ENCODE assay signal across 25 cellular contexts in the genomic region with DNA sequence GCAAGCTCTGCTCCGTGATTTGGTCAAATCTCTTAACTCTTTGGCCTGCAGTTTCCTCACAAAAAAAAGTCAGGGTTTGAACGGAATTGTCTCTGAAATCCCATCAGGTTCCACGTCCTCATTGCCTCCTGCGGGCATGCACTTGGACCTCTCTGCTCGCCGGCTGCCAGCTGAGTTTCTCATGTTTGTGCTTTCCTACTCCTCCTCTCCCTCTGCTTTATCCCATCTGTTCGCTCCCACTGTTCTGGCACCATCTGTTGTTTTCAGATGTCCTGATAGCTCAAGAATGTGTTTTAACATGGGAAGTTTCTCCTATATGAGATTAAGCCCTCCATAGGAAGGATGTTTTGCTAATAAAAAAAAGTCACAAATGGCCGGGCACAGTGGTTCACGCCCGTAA. TPM values are rescaled to one million over a fixed set of nuclear protein-coding genes. Genes with fewer than 3 reads are reported as not detected.
DNase-seq lines count a peak whose midpoint lies in the region; ATAC-seq, FAIRE-seq and TF ChIP-seq lines count a peak whose summit lies in the region.
"Had no signal": no experiment of that assay in that cellular context is flagged by ENCODE, and none has a peak within 500 bp of the region (broad histone marks: within the 10 kb centered on the region; RNA-seq: fewer than 3 reads in every experiment).

No MANE protein-coding gene starts in this region.

- no peaks in the 10 kb centered on the region for H3K27me3 Mint-ChIP-seq in nephron (ENCODE audit: low read depth)
- no peaks in the 10 kb centered on the region for H3K27me3 Mint-ChIP-seq in activated CD8-positive, alpha-beta T cell treated with anti-CD3 and anti-CD28 coated beads, Interleukin-2, amount 10 ng/mL, durations not matched to agents 7 days and 5 days (ENCODE audit: low read depth)

- peak overlapping the region; percentile 45 to 74 (median 72) for H3K27ac Mint-ChIP-seq in nephron
- H3K27ac Mint-ChIP-seq in activated CD8-positive, alpha-beta T cell treated with anti-CD3 and anti-CD28 coated beads, Interleukin-2, amount 10 ng/mL, durations not matched to agents 7 days and 5 days: no peak overlapping the region
- H3K27ac Mint-ChIP-seq: CD8-positive, alpha-beta memory T cell; endodermal cell; T-helper 1 cell treated with Interleukin-12 subunit alpha and Interleukin-12 subunit beta and Interleukin-4 antibody, amounts not matched to agents 30 μg/mL and 1 μg/mL, for 36 hours had no signal

- CTCF ChIA-PET in activated CD8-positive, alpha-beta T cell treated with anti-CD3 and anti-CD28 coated beads, Interleukin-2, amount 10 ng/mL, durations not matched to agents 7 days and 5 days (lab: Charles Lee): no interaction called here

- H3K36me3 Mint-ChIP-seq in nephron (ENCODE audit: low read depth): peaks cover 4% of the 10 kb centered on the region
- H3K36me3 Mint-ChIP-seq in activated CD8-positive, alpha-beta T cell treated with anti-CD3 and anti-CD28 coated beads, Interleukin-2, amount 10 ng/mL, durations not matched to agents 7 days and 5 days (ENCODE audit: low read depth): no peaks in the 10 kb centered on the region

- TF ChIP-seq POLR2A in GM12892 (IDR thresholded peaks at IDR 0.05; ENCODE audit: low read depth, low read length): no peak

- no peak for FAIRE-seq in GM12892 (lab: Jason Lieb, UNC)
- FAIRE-seq: A204.1, keratinocyte, small intestine had no signal

- intact Hi-C loops in left cardiac atrium (cut with DNase I): no loop called here

- no peak for ATAC-seq in left cardiac atrium
- ATAC-seq in activated CD8-positive, alpha-beta T cell treated with anti-CD3 and anti-CD28 coated beads, Interleukin-2, amount 10 ng/mL, durations not matched to agents 7 days and 5 days: no peak
- ATAC-seq: Panc1 had no signal

- H3K9me3 Mint-ChIP-seq in nephron: peaks cover 2% of the 10 kb centered on the region
- H3K9me3 Mint-ChIP-seq in activated CD8-positive, alpha-beta T cell treated with anti-CD3 and anti-CD28 coated beads, Interleukin-2, amount 10 ng/mL, durations not matched to agents 7 days and 5 days (ENCODE audit: insufficient read depth): no peaks in the 10 kb centered on the region
- H3K9me3 Mint-ChIP-seq: endodermal cell had no signal

- no peak for TF ChIP-seq CTCF in nephron (IDR thresholded peaks at IDR 0.05; ENCODE audit: unreplicated experiment in 3 of 3)

- POLR2A ChIA-PET in activated CD8-positive, alpha-beta T cell treated with anti-CD3 and anti-CD28 coated beads, Interleukin-2, amount 10 ng/mL, durations not matched to agents 7 days and 5 days (lab: Charles Lee): no interaction called here

- DNase-seq in DMS 273 (lab: John Stamatoyannopoulos, UW; ENCODE audit: unreplicated experiment) (peak; percentile 94), NCI-H524 treated with DMSO at 0.1 percent for 48 hours (lab: John Stamatoyannopoulos, UW) (peak; percentile 86), cerebellum (ENCODE audit: low spot score) (peak; percentile 67), GM12892 (ENCODE audit: insufficient read length) (no peak), left cardiac atrium (no peak)
- DNase-seq in stimulated activated naive CD4-positive, alpha-beta T cell (lab: John Stamatoyannopoulos, UW): no peak
- DNase-seq in activated CD8-positive, alpha-beta T cell treated with anti-CD3 and anti-CD28 coated beads, Interleukin-2, amount 10 ng/mL, durations not matched to agents 7 days and 5 days: no peak
- DNase-seq: activated CD4-positive, alpha-beta T cell treated with anti-CD3 and anti-CD28 coated beads for 48 hours; activated naive CD4-positive, alpha-beta T cell; activated T-cell treated with anti-CD3 and anti-CD28 coated beads, Interleukin-2, amount 50 U/mL, for 48 hours; AML-193; brain microvascular endothelial cell; CD8-positive, alpha-beta memory T cell; endodermal cell; esophagus squamous epithelium; H7; NCI-H1105; NCI-H2081 treated with DMSO at 0.1 percent for 48 hours; small intestine; stimulated activated CD4-positive, alpha-beta T cell treated with anti-CD3 and anti-CD28 coated beads, Interleukin-1b, Interleukin-23, amount 100 ng/mL, for 48 hours had no signal

- H3K4me3 Mint-ChIP-seq in nephron: peak overlapping the region in 1 of 3 experiments; percentile 12
- H3K4me3 Mint-ChIP-seq in activated CD8-positive, alpha-beta T cell treated with anti-CD3 and anti-CD28 coated beads, Interleukin-2, amount 10 ng/mL, durations not matched to agents 7 days and 5 days: no peak overlapping the region
- H3K4me3 Mint-ChIP-seq: CD8-positive, alpha-beta memory T cell; endodermal cell; T-helper 1 cell treated with Interleukin-12 subunit alpha and Interleukin-12 subunit beta and Interleukin-4 antibody, amounts not matched to agents 30 μg/mL and 1 μg/mL, for 36 hours had no signal

- peaks cover 73% of the 10 kb centered on the region for H3K4me1 Mint-ChIP-seq in nephron
- H3K4me1 Mint-ChIP-seq in activated CD8-positive, alpha-beta T cell treated with anti-CD3 and anti-CD28 coated beads, Interleukin-2, amount 10 ng/mL, durations not matched to agents 7 days and 5 days (ENCODE audit: low read depth): no peaks in the 10 kb centered on the region
- H3K4me1 Mint-ChIP-seq: CD8-positive, alpha-beta memory T cell had no signal

RNA-seq across cellular contexts. Expression of gene ARHGAP42, which starts 49.4 kb away (rescaled TPM):
- total RNA-seq in cerebellum: 21.4 TPM
- 1.3 TPM for polyA plus RNA-seq in GM12892 (2012; ENCODE audit: missing spikeins)
- 10 to 100 TPM in 1 of 2 donors, 1 to 10 TPM in 1; 9.0 to 12.8 TPM for total RNA-seq in left cardiac atrium
- under 1 TPM; 0.50 to 0.92 TPM for total RNA-seq in activated CD8-positive, alpha-beta T cell treated with anti-CD3 and anti-CD28 coated beads, Interleukin-2, amount 10 ng/mL, durations not matched to agents 7 days and 5 days

Comparison
In these comparisons a context has a peak if more than half of its experiments do, and no peak if none do; other contexts are left out.
1. DNase-seq: peak in DMS 273 (single experiment), NCI-H524 treated with DMSO at 0.1 percent for 48 hours (single experiment) and cerebellum (single experiment); none in GM12892 (single experiment), stimulated activated naive CD4-positive, alpha-beta T cell (0 of 6), left cardiac atrium (single experiment) and activated CD8-positive, alpha-beta T cell treated with anti-CD3 and anti-CD28 coated beads, Interleukin-2, amount 10 ng/mL, durations not matched to agents 7 days and 5 days (single experiment).
2. RNA of gene ARHGAP42, which starts 49.4 kb away (total RNA-seq): 21.4 TPM in cerebellum (single experiment) and 9.0 to 12.8 TPM in left cardiac atrium; 0.50 to 0.92 TPM in activated CD8-positive, alpha-beta T cell treated with anti-CD3 and anti-CD28 coated beads, Interleukin-2, amount 10 ng/mL, durations not matched to agents 7 days and 5 days; every median in the first group is over 4 times any median in the second.